1 cellular context compared by ENCODE assay signal in the genomic region with DNA sequence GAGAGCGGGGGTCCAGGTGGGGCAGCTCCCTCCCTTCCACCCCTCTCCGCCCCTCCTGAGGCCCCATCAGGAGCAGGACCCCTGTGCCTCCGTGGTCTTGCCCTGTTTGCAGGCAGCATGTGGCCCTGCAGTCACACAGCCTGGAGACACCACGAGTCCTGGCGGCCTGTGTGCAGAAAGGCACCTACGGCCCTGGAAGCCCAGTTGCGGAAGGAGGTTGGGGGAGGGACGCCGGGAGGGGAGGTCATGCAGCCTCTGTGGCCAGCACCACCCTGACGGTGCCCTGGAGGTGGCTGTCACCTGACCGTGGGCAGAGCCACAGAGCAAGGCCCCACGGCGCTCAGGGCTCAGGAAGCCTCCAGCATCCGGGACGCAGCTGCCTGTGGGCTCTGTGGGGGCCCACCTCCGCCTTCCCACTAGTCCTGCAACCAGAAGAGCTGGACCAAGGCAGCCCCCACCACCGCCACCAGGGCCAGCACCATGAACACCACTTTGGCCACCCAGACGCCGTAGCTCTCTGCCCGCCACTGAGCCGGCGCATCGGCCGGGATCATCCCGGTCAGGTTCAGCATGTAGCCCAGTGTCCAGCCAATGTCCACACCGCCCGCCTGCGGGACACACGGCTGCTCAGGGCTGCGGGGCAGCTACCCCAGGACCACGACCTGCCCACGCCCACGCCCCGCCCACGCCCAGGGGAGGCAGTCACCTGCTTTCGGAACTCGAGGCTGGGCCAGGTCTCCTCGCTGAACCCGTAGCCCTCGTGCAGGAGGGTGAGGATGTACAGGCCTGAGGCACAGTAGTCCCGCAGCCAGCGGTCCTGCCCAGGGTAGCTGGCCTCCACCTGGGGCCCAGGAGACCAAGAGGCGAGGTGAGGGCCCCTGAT.
TF ChIP-seq lines count a peak whose summit lies in the region.

No MANE protein-coding gene starts in this region.

TF ChIP-seq in K562, 482 proteins besides CTCF, POLR2A, EP300 and RAD21:
- TF ChIP-seq ZNF24 (IDR thresholded peaks at IDR 0.05) (no peak), L3MBTL2 (IDR thresholded peaks at IDR 0.05) (no peak), STAT5A (IDR thresholded peaks at IDR 0.05; ENCODE audit: borderline replicate concordance, low read length) (no peak), EGR1 (conservative IDR thresholded peaks at IDR 0.05) (peak; percentile 28), SRSF1 (IDR thresholded peaks at IDR 0.05; ENCODE audit: low read depth, low read length) (no peak), NBN (IDR thresholded peaks at IDR 0.05; ENCODE audit: low read depth) (no peak), USF1 (CRISPR knock-in tag; IDR thresholded peaks at IDR 0.05) (0 out of 2 replicates have a peak, but pooled peaks have one; percentile 6), CC2D1A (IDR thresholded peaks at IDR 0.05) (no peak), ZNF311 (CRISPR knock-in tag; IDR thresholded peaks at IDR 0.05) (no peak), MEF2D (tag; conservative IDR thresholded peaks at IDR 0.05; ENCODE audit: low read depth) (no peak), E2F5 (CRISPR knock-in tag; IDR thresholded peaks at IDR 0.05) (no peak), SLC30A9 (CRISPR knock-in tag; IDR thresholded peaks at IDR 0.05) (no peak), MIER1 (IDR thresholded peaks at IDR 0.05; ENCODE audit: low read depth) (no peak)
- TF ChIP-seq, protein P1, sequence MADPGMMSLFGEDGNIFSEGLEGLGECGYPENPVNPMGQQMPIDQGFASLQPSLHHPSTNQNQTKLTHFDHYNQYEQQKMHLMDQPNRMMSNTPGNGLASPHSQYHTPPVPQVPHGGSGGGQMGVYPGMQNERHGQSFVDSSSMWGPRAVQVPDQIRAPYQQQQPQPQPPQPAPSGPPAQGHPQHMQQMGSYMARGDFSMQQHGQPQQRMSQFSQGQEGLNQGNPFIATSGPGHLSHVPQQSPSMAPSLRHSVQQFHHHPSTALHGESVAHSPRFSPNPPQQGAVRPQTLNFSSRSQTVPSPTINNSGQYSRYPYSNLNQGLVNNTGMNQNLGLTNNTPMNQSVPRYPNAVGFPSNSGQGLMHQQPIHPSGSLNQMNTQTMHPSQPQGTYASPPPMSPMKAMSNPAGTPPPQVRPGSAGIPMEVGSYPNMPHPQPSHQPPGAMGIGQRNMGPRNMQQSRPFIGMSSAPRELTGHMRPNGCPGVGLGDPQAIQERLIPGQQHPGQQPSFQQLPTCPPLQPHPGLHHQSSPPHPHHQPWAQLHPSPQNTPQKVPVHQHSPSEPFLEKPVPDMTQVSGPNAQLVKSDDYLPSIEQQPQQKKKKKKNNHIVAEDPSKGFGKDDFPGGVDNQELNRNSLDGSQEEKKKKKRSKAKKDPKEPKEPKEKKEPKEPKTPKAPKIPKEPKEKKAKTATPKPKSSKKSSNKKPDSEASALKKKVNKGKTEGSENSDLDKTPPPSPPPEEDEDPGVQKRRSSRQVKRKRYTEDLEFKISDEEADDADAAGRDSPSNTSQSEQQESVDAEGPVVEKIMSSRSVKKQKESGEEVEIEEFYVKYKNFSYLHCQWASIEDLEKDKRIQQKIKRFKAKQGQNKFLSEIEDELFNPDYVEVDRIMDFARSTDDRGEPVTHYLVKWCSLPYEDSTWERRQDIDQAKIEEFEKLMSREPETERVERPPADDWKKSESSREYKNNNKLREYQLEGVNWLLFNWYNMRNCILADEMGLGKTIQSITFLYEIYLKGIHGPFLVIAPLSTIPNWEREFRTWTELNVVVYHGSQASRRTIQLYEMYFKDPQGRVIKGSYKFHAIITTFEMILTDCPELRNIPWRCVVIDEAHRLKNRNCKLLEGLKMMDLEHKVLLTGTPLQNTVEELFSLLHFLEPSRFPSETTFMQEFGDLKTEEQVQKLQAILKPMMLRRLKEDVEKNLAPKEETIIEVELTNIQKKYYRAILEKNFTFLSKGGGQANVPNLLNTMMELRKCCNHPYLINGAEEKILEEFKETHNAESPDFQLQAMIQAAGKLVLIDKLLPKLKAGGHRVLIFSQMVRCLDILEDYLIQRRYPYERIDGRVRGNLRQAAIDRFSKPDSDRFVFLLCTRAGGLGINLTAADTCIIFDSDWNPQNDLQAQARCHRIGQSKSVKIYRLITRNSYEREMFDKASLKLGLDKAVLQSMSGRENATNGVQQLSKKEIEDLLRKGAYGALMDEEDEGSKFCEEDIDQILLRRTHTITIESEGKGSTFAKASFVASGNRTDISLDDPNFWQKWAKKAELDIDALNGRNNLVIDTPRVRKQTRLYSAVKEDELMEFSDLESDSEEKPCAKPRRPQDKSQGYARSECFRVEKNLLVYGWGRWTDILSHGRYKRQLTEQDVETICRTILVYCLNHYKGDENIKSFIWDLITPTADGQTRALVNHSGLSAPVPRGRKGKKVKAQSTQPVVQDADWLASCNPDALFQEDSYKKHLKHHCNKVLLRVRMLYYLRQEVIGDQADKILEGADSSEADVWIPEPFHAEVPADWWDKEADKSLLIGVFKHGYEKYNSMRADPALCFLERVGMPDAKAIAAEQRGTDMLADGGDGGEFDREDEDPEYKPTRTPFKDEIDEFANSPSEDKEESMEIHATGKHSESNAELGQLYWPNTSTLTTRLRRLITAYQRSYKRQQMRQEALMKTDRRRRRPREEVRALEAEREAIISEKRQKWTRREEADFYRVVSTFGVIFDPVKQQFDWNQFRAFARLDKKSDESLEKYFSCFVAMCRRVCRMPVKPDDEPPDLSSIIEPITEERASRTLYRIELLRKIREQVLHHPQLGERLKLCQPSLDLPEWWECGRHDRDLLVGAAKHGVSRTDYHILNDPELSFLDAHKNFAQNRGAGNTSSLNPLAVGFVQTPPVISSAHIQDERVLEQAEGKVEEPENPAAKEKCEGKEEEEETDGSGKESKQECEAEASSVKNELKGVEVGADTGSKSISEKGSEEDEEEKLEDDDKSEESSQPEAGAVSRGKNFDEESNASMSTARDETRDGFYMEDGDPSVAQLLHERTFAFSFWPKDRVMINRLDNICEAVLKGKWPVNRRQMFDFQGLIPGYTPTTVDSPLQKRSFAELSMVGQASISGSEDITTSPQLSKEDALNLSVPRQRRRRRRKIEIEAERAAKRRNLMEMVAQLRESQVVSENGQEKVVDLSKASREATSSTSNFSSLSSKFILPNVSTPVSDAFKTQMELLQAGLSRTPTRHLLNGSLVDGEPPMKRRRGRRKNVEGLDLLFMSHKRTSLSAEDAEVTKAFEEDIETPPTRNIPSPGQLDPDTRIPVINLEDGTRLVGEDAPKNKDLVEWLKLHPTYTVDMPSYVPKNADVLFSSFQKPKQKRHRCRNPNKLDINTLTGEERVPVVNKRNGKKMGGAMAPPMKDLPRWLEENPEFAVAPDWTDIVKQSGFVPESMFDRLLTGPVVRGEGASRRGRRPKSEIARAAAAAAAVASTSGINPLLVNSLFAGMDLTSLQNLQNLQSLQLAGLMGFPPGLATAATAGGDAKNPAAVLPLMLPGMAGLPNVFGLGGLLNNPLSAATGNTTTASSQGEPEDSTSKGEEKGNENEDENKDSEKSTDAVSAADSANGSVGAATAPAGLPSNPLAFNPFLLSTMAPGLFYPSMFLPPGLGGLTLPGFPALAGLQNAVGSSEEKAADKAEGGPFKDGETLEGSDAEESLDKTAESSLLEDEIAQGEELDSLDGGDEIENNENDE (IDR thresholded peaks at IDR 0.05; ENCODE audit: low read depth, low read length), result no peak
- TF ChIP-seq, protein P2, sequence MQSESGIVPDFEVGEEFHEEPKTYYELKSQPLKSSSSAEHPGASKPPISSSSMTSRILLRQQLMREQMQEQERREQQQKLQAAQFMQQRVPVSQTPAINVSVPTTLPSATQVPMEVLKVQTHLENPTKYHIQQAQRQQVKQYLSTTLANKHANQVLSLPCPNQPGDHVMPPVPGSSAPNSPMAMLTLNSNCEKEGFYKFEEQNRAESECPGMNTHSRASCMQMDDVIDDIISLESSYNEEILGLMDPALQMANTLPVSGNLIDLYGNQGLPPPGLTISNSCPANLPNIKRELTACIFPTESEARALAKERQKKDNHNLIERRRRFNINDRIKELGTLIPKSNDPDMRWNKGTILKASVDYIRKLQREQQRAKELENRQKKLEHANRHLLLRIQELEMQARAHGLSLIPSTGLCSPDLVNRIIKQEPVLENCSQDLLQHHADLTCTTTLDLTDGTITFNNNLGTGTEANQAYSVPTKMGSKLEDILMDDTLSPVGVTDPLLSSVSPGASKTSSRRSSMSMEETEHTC (IDR thresholded peaks at IDR 0.05), result no peak
- TF ChIP-seq, protein P3, sequence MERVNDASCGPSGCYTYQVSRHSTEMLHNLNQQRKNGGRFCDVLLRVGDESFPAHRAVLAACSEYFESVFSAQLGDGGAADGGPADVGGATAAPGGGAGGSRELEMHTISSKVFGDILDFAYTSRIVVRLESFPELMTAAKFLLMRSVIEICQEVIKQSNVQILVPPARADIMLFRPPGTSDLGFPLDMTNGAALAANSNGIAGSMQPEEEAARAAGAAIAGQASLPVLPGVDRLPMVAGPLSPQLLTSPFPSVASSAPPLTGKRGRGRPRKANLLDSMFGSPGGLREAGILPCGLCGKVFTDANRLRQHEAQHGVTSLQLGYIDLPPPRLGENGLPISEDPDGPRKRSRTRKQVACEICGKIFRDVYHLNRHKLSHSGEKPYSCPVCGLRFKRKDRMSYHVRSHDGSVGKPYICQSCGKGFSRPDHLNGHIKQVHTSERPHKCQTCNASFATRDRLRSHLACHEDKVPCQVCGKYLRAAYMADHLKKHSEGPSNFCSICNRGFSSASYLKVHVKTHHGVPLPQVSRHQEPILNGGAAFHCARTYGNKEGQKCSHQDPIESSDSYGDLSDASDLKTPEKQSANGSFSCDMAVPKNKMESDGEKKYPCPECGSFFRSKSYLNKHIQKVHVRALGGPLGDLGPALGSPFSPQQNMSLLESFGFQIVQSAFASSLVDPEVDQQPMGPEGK (CRISPR knock-in tag; IDR thresholded peaks at IDR 0.05; ENCODE audit: borderline replicate concordance), result no peak
